Comparison of ENCODE assay signal across 1 cellular context in genomic region chr16:3574195-3574594, GRCh38.
TF ChIP-seq lines count a peak whose summit lies in the region.

No MANE protein-coding gene starts in this region.

TF ChIP-seq in GM12878, 131 proteins besides CTCF, POLR2A, EP300 and RAD21:
- TF ChIP-seq NFYA (IDR thresholded peaks at IDR 0.05; ENCODE audit: borderline replicate concordance, low read depth, low read length) (no peak), MYB (IDR thresholded peaks at IDR 0.05; ENCODE audit: borderline replicate concordance, low read depth, low read length) (no peak), PRDM15 (CRISPR knock-in tag; IDR thresholded peaks at IDR 0.05) (no peak), ZNF687 (IDR thresholded peaks at IDR 0.05) (no peak), E2F8 (IDR thresholded peaks at IDR 0.05; ENCODE audit: low read depth, partially characterized antibody) (no peak), BCL3 (IDR thresholded peaks at IDR 0.05; ENCODE audit: borderline replicate concordance, insufficient read depth, low read depth, low read length, poor library complexity, severe bottlenecking) (no peak), YY1 (IDR thresholded peaks at IDR 0.05; ENCODE audit: low read depth, low read length) (no peak), JUNB (IDR thresholded peaks at IDR 0.05) (no peak), CBX5 (IDR thresholded peaks at IDR 0.05; ENCODE audit: low read depth) (no peak), POU2F2 (IDR thresholded peaks at IDR 0.05; ENCODE audit: borderline replicate concordance, low read depth, low read length) (no peak), SMC3 (IDR thresholded peaks at IDR 0.05; ENCODE audit: borderline replicate concordance, low read length) (no peak), MAX (IDR thresholded peaks at IDR 0.05; ENCODE audit: low read depth, low read length) (no peak)
